ENCODE assay signal across 8 cellular contexts in genomic region chr17:42720996-42721583, GRCh38. TPM values are rescaled to one million over a fixed set of nuclear protein-coding genes. Genes with fewer than 3 reads are reported as not detected.
DNase-seq lines count a peak whose midpoint lies in the region; ATAC-seq, FAIRE-seq and TF ChIP-seq lines count a peak whose summit lies in the region.

No MANE protein-coding gene starts in this region.

- ATAC-seq in mucosa of descending colon (peak; percentile 77), HG03342 (IDR thresholded peaks at IDR 0.05; ENCODE audit: unreplicated experiment) (no peak), GM21576 (IDR thresholded peaks at IDR 0.05; ENCODE audit: unreplicated experiment) (no peak)

- no peak overlapping the region for H3K9ac ChIP-seq in endothelial cell of umbilical vein (replicated peaks; ENCODE audit: extremely low read depth, insufficient read depth, low read length)

- BruUV-seq in endothelial cell of umbilical vein (replicated peaks; lab: Mats Ljungman, UMichigan), result no TSS peak

- CTCF ChIA-PET in AG04450 (lab: Charles Lee), result interaction anchor here (2.1 kb wide), 1 partner anchor 12 kb away, joined by 5 read pairs; no protein-coding TSS in a partner anchor
- CTCF ChIA-PET in endothelial cell of umbilical vein (lab: Charles Lee), result interaction anchor here (1.9 to 3.8 kb wide), 3 partner anchors 42 to 104 kb away, joined by 25 to 35 read pairs (median 28); partner anchors contain the start of gene BECN1

- no peaks in the 10 kb centered on the region for H3K79me2 ChIP-seq in endothelial cell of umbilical vein (ENCODE audit: control insufficient read depth, insufficient read depth, low read length)

- H4K20me1 ChIP-seq in endothelial cell of umbilical vein (replicated peaks; ENCODE audit: control insufficient read depth, extremely low read depth, insufficient read depth, low read length), result no peaks in the 10 kb centered on the region

- H3K4me3 ChIP-seq in AG04450 (ENCODE audit: low read depth, low read length) (no peak overlapping the region), endothelial cell of umbilical vein (replicated peaks in 1 of 3; ENCODE audit: insufficient read depth in 1 of 3, low read depth in 1 of 3, low read length in 3 of 3) (no peak overlapping the region), mucosa of descending colon (no peak overlapping the region)

- H3K27ac ChIP-seq in AG04450 (ENCODE audit: low read depth, low read length) (no peak overlapping the region), endothelial cell of umbilical vein (ENCODE audit: insufficient read depth, low read depth, low read length) (no peak overlapping the region)

- H3K36me3 ChIP-seq in endothelial cell of umbilical vein (ENCODE audit: control insufficient read depth in 2 of 2, extremely low read depth in 1 of 2, insufficient read depth in 2 of 2, low read length in 2 of 2), result peaks cover 12 to 21% of the 10 kb centered on the region in 2 experiments
- H3K36me3 ChIP-seq in mucosa of descending colon (ENCODE audit: low read depth), result peaks cover 4% of the 10 kb centered on the region

- H2AFZ ChIP-seq in endothelial cell of umbilical vein (ENCODE audit: low read depth, low read length), result no peak overlapping the region

- TF ChIP-seq CTCF in AG04450 (IDR thresholded peaks at IDR 0.05; ENCODE audit: low read depth, low read length), result peak; percentile 67
- TF ChIP-seq CTCF in endothelial cell of umbilical vein (IDR thresholded peaks at IDR 0.05; ENCODE audit: extremely low read depth in 1 of 2, insufficient read depth in 1 of 2, low read depth in 1 of 2, low read length in 2 of 2), result peak; percentile 47 to 52
- no peak for TF ChIP-seq CTCF in mucosa of descending colon (IDR thresholded peaks at IDR 0.05)

- H3K27me3 ChIP-seq in AG04450 (ENCODE audit: control insufficient read depth, insufficient read depth, low read length) (no peaks in the 10 kb centered on the region), endothelial cell of umbilical vein (ENCODE audit: control insufficient read depth in 2 of 2, insufficient read depth in 2 of 2, low read length in 2 of 2) (no peaks in the 10 kb centered on the region)

- no peak for TF ChIP-seq POLR2A in endothelial cell of umbilical vein (IDR thresholded peaks at IDR 0.05; ENCODE audit: low read depth, low read length)

- H3K4me1 ChIP-seq in endothelial cell of umbilical vein (ENCODE audit: control insufficient read depth, extremely low read depth, insufficient read depth, low read length), result no peaks in the 10 kb centered on the region
- H3K4me1 ChIP-seq in mucosa of descending colon (ENCODE audit: low read depth), result no peaks in the 10 kb centered on the region

- DNase-seq in AG04450 (ENCODE audit: low read depth, low spot score), result peak; percentile 46
- peak; percentile 35 for DNase-seq in GM04504 (ENCODE audit: low read depth)
- DNase-seq in NCI-H1436 treated with DMSO at 0.1 percent for 48 hours (lab: John Stamatoyannopoulos, UW), result peak; percentile 30
- DNase-seq in SKM-1 (lab: John Stamatoyannopoulos, UW; ENCODE audit: unreplicated experiment), result peak; percentile 41
- DNase-seq in endothelial cell of umbilical vein (ENCODE audit: low read depth, low spot score), result peak; percentile 73
- peak in 1 of 3 donors; percentile 78 for DNase-seq in mucosa of descending colon

- no peaks in the 10 kb centered on the region for H3K9me3 ChIP-seq in AG04450 (ENCODE audit: control insufficient read depth, insufficient read depth, low read length)
- H3K9me3 ChIP-seq in endothelial cell of umbilical vein (replicated peaks; ENCODE audit: control insufficient read depth, insufficient read depth, low read length), result no peaks in the 10 kb centered on the region
- no peaks in the 10 kb centered on the region for H3K9me3 ChIP-seq in mucosa of descending colon

- FAIRE-seq in endothelial cell of umbilical vein (lab: Jason Lieb, UNC), result peak; percentile 96

- H3K4me2 ChIP-seq in endothelial cell of umbilical vein (ENCODE audit: insufficient read depth, low read length), result no peak overlapping the region

- no peaks in the 10 kb centered on the region for H3K9me1 ChIP-seq in endothelial cell of umbilical vein (replicated peaks; ENCODE audit: control insufficient read depth, extremely low read depth, insufficient read depth, low read length)

- dilution Hi-C loops in endothelial cell of umbilical vein (cut with MboI; ENCODE audit: extremely low pct_ligation_motif_present, low sequenced_read_pairs), result no loop called here

- POLR2A ChIA-PET in AG04450 (lab: Yijun Ruan, JAX), result interaction anchor here (0.7 kb wide), 1 partner anchor 30 kb away, joined by 4 read pairs; no protein-coding TSS in a partner anchor
- POLR2A ChIA-PET in endothelial cell of umbilical vein (lab: Charles Lee), result no interaction called here

- intact Hi-C loops in endothelial cell of umbilical vein (cut with micrococcal nuclease), result loop anchor here (1.0 to 2.0 kb wide), 6 partner anchors 42 to 216 kb away; partner anchors contain the start of gene BECN1
- intact Hi-C loops in mucosa of descending colon (cut with DNase I, micrococcal nuclease), result no loop called here

TF ChIP-seq in endothelial cell of umbilical vein, 7 proteins besides CTCF, POLR2A, EP300 and RAD21 (continues in another document):
- TF ChIP-seq JUN (IDR thresholded peaks at IDR 0.05; ENCODE audit: borderline replicate concordance, insufficient read depth, insufficient read length, low read depth), result no peak

RNA-seq across cellular contexts. Expression of gene EZH1, which starts 23.8 kb away (rescaled TPM):
- 18.8 and 26.3 TPM in 2 replicates for polyA plus RNA-seq in AG04450 (2011; rRNA removed)
- 30.6 and 34.2 TPM in 2 replicates for polyA minus RNA-seq in AG04450 (2011; rRNA and poly(A)+ RNA removed)
- total RNA-seq in endothelial cell of umbilical vein, result 29.8 and 31.4 TPM in 2 replicates
- 27.8 and 33.7 TPM in 2 replicates for polyA plus RNA-seq in endothelial cell of umbilical vein
- 15.5 and 23.0 TPM in 2 replicates for polyA plus RNA-seq in endothelial cell of umbilical vein (2011; cell fraction: cytosol; rRNA removed)
- polyA plus RNA-seq in endothelial cell of umbilical vein (2011; cell fraction: nucleus; rRNA removed), result 192 and 202 TPM in 2 replicates
- 14.4 and 16.5 TPM in 2 replicates for polyA plus RNA-seq in endothelial cell of umbilical vein (2012)
- polyA minus RNA-seq in endothelial cell of umbilical vein, result 40.4 and 52.0 TPM in 2 replicates
- polyA minus RNA-seq in endothelial cell of umbilical vein (2011; cell fraction: cytosol; rRNA and poly(A)+ RNA removed), result 10.0 TPM
- polyA minus RNA-seq in endothelial cell of umbilical vein (2011; cell fraction: nucleus; rRNA and poly(A)+ RNA removed), result 57.9 and 86.4 TPM in 2 replicates
- 10 to 100 TPM; 23.8 to 53.7 (median 31.7) TPM for total RNA-seq in mucosa of descending colon

RNA-seq across cellular contexts. Expression of gene CNTNAP1, which starts 38.8 kb away (rescaled TPM):
- polyA plus RNA-seq in AG04450 (2011; rRNA removed) (53.7 and 62.9 TPM in 2 replicates), endothelial cell of umbilical vein (26.3 and 27.3 TPM in 2 replicates)
- polyA minus RNA-seq in AG04450 (2011; rRNA and poly(A)+ RNA removed), result 36.8 and 45.7 TPM in 2 replicates
- total RNA-seq in endothelial cell of umbilical vein (3.6 and 44.8 TPM in 2 replicates), mucosa of descending colon (10 to 100 TPM in 1 of 3 donors, 1 to 10 TPM in 2; 1.4 to 37.4 (median 7.1) TPM)
- polyA plus RNA-seq in endothelial cell of umbilical vein (2011; cell fraction: cytosol; rRNA removed), result 16.5 and 18.9 TPM in 2 replicates
- 73.5 and 81.1 TPM in 2 replicates for polyA plus RNA-seq in endothelial cell of umbilical vein (2011; cell fraction: nucleus; rRNA removed)
- polyA plus RNA-seq in endothelial cell of umbilical vein (2012), result 40.8 and 55.4 TPM in 2 replicates
- 28.1 and 29.9 TPM in 2 replicates for polyA minus RNA-seq in endothelial cell of umbilical vein
- polyA minus RNA-seq in endothelial cell of umbilical vein (2011; cell fraction: cytosol; rRNA and poly(A)+ RNA removed), result 1.2 TPM
- 17.0 and 20.2 TPM in 2 replicates for polyA minus RNA-seq in endothelial cell of umbilical vein (2011; cell fraction: nucleus; rRNA and poly(A)+ RNA removed)

RNA-seq across cellular contexts. Expression of gene CCR10, which starts 39.4 kb away (rescaled TPM):
- polyA plus RNA-seq in AG04450 (2011; rRNA removed), result 0.45 and 0.76 TPM in 2 replicates
- polyA minus RNA-seq in AG04450 (2011; rRNA and poly(A)+ RNA removed), result 0.13 and 0.32 TPM in 2 replicates
- total RNA-seq in endothelial cell of umbilical vein, result 1.3 TPM in 1 of 2 replicates, not detected in the other
- polyA plus RNA-seq in endothelial cell of umbilical vein, result 1.1 and 1.4 TPM in 2 replicates
- 0.49 and 1.0 TPM in 2 replicates for polyA plus RNA-seq in endothelial cell of umbilical vein (2011; cell fraction: cytosol; rRNA removed)
- 0.49 and 1.1 TPM in 2 replicates for polyA plus RNA-seq in endothelial cell of umbilical vein (2011; cell fraction: nucleus; rRNA removed)
- 2.1 and 4.5 TPM in 2 replicates for polyA plus RNA-seq in endothelial cell of umbilical vein (2012)
- polyA minus RNA-seq in endothelial cell of umbilical vein, result 0.36 and 0.55 TPM in 2 replicates
- polyA minus RNA-seq in endothelial cell of umbilical vein (2011; cell fraction: cytosol; rRNA and poly(A)+ RNA removed), result not detected
- 0.29 and 0.63 TPM in 2 replicates for polyA minus RNA-seq in endothelial cell of umbilical vein (2011; cell fraction: nucleus; rRNA and poly(A)+ RNA removed)
- total RNA-seq in mucosa of descending colon, result 1 to 10 TPM in 2 of 3 donors, not detected in 1; 1.6 to 2.6 TPM

RNA-seq across cellular contexts. Expression of gene RAMP2, which starts 39.9 kb away (rescaled TPM):
- polyA plus RNA-seq in AG04450 (2011; rRNA removed) (1.4 and 1.7 TPM in 2 replicates), endothelial cell of umbilical vein (192 and 262 TPM in 2 replicates)
- polyA minus RNA-seq in AG04450 (2011; rRNA and poly(A)+ RNA removed), result 1.8 and 2.2 TPM in 2 replicates
- total RNA-seq in endothelial cell of umbilical vein (71.0 and 106 TPM in 2 replicates), mucosa of descending colon (10 to 100 TPM in 2 of 3 donors, 1 to 10 TPM in 1; 5.7 to 17.2 (median 10.3) TPM)
- polyA plus RNA-seq in endothelial cell of umbilical vein (2011; cell fraction: cytosol; rRNA removed), result 115 and 122 TPM in 2 replicates
- polyA plus RNA-seq in endothelial cell of umbilical vein (2011; cell fraction: nucleus; rRNA removed), result 16.0 and 28.9 TPM in 2 replicates
- 26.8 and 43.4 TPM in 2 replicates for polyA plus RNA-seq in endothelial cell of umbilical vein (2012)
- polyA minus RNA-seq in endothelial cell of umbilical vein, result 72.9 and 78.0 TPM in 2 replicates
- polyA minus RNA-seq in endothelial cell of umbilical vein (2011; cell fraction: cytosol; rRNA and poly(A)+ RNA removed), result not detected
- 6.3 and 9.4 TPM in 2 replicates for polyA minus RNA-seq in endothelial cell of umbilical vein (2011; cell fraction: nucleus; rRNA and poly(A)+ RNA removed)

RNA-seq across cellular contexts. Expression of gene PLEKHH3, which starts 44.3 kb away (rescaled TPM):
- polyA plus RNA-seq in AG04450 (2011; rRNA removed) (3.6 and 4.3 TPM in 2 replicates), endothelial cell of umbilical vein (5.4 and 6.8 TPM in 2 replicates)
- polyA minus RNA-seq in AG04450 (2011; rRNA and poly(A)+ RNA removed), result 1.5 and 3.2 TPM in 2 replicates
- total RNA-seq in endothelial cell of umbilical vein (11.3 and 13.2 TPM in 2 replicates), mucosa of descending colon (10 to 100 TPM in 2 of 3 donors, 1 to 10 TPM in 1; 4.3 to 27.5 (median 10.4) TPM)
- polyA plus RNA-seq in endothelial cell of umbilical vein (2011; cell fraction: cytosol; rRNA removed), result 2.4 and 3.6 TPM in 2 replicates
- polyA plus RNA-seq in endothelial cell of umbilical vein (2011; cell fraction: nucleus; rRNA removed), result 5.3 and 6.6 TPM in 2 replicates
- 5.4 and 9.0 TPM in 2 replicates for polyA plus RNA-seq in endothelial cell of umbilical vein (2012)
- polyA minus RNA-seq in endothelial cell of umbilical vein, result 2.5 and 3.3 TPM in 2 replicates
- polyA minus RNA-seq in endothelial cell of umbilical vein (2011; cell fraction: cytosol; rRNA and poly(A)+ RNA removed), result 21.0 TPM
- 1.9 and 2.5 TPM in 2 replicates for polyA minus RNA-seq in endothelial cell of umbilical vein (2011; cell fraction: nucleus; rRNA and poly(A)+ RNA removed)
